ENCODE assay signal across 15 cellular contexts in the genomic region with DNA sequence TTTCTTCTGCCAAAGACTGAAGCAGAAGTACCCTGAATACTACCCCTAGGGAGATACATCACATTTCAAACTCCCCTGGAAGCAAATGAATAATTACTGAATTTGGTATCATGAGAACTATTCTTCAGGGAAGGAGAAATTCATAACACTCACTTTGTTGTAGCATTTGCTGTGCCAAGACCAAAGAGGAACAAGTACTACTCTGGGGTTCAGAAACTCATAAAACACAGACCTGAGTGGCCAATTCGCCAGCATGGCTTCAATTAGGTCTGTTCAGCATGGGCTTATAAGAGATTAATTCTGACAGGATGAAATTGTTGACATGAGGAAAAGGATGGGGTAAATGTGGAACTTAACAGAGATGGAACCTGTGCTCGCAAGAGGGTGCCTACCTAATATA. TPM values are rescaled to one million over a fixed set of nuclear protein-coding genes. Genes with fewer than 3 reads are reported as not detected.
A peak's percentile ranks its signal among the peaks of the same experiment; 100 is the strongest.
DNase-seq lines count a peak whose midpoint lies in the region; ATAC-seq and TF ChIP-seq lines count a peak whose summit lies in the region.
"Had no signal": no experiment of that assay in that cellular context is flagged by ENCODE, and none has a peak within 500 bp of the region (broad histone marks: within the 10 kb centered on the region; RNA-seq: fewer than 3 reads in every experiment).

No MANE protein-coding gene starts in this region.

- DNase-seq in CD8-positive, alpha-beta memory T cell = no peak
- no peak for DNase-seq in effector memory CD8-positive, alpha-beta T cell
- DNase-seq in stomach = no peak
- DNase-seq in NK-92 treated with Interleukin-12 subunit alpha and Interleukin-12 subunit beta, amount 100 ng/mL, for 24 hours (lab: John Stamatoyannopoulos, UW) = no peak
- DNase-seq: activated CD4-positive, CD25-positive, alpha-beta regulatory T cell treated with anti-CD3 and anti-CD28 coated beads, Interleukin-2, amount 50 U/mL, for 72 hours; Calu3; NCI-H524 treated with DMSO at 0.1 percent for 48 hours; Peyer's patch; T-helper 9 cell; tibial artery had no signal

- no peak overlapping the region for H3K9ac ChIP-seq in BLaER1 treated with 17β-estradiol and CSF1 and Interleukin-3, amounts not matched to agents 10 nM and 100 nM
- no peak overlapping the region for H3K9ac ChIP-seq in OCI-LY1 (ENCODE audit: low read length)

- H3K9me2 ChIP-seq in OCI-LY1 (ENCODE audit: low read depth, low read length) = no peaks in the 10 kb centered on the region

- peaks cover 89 to 98% (median 96%) of the 10 kb centered on the region in 3 donors for H3K4me1 Mint-ChIP-seq in CD8-positive, alpha-beta memory T cell
- peaks cover 79 to 88% of the 10 kb centered on the region in 2 donors for H3K4me1 Mint-ChIP-seq in effector memory CD8-positive, alpha-beta T cell (ENCODE audit: low read depth in 2 of 2)

- H3K4me1 ChIP-seq in BLaER1 treated with 17β-estradiol and CSF1 and Interleukin-3, amounts not matched to agents 10 nM and 100 nM = peaks cover 44 to 89% (median 75%) of the 10 kb centered on the region in 10 experiments
- peaks cover 92% of the 10 kb centered on the region for H3K4me1 ChIP-seq in CD8-positive, alpha-beta memory T cell (ENCODE audit: insufficient read depth, low read length)
- peaks cover 89% of the 10 kb centered on the region for H3K4me1 ChIP-seq in OCI-LY1 (ENCODE audit: insufficient read depth, low read length, severe bottlenecking)
- peaks cover 0 to 58% (median 27%) of the 10 kb centered on the region in 4 donors for H3K4me1 ChIP-seq in stomach

- WGBS in stomach, 5 donors = 84 to 94% (median 86%) methylated on average over 2 of the region's 2 CpGs

- H3K4me2 ChIP-seq in BLaER1 treated with 17β-estradiol and CSF1 and Interleukin-3, amounts not matched to agents 10 nM and 100 nM = peak overlapping the region in 8 of 11 experiments; percentile 7 to 47 (median 29); a peak in 10 of 22 replicates
- H3K4me2 ChIP-seq in OCI-LY1 (ENCODE audit: low read length) = peak overlapping the region; percentile 51; the same call in 1 of the 2 replicates

- POLR2A ChIA-PET in CD8-positive, alpha-beta memory T cell (lab: Charles Lee) = no interaction called here

- no peaks in the 10 kb centered on the region for H3K9me3 Mint-ChIP-seq in CD8-positive, alpha-beta memory T cell
- H3K9me3 Mint-ChIP-seq in effector memory CD8-positive, alpha-beta T cell = no peaks in the 10 kb centered on the region

- no peak overlapping the region for H2AFZ ChIP-seq in OCI-LY1 (ENCODE audit: low read length)

- no peak overlapping the region for H3K27ac ChIP-seq in BLaER1 treated with 17β-estradiol and CSF1 and Interleukin-3, amounts not matched to agents 10 nM and 100 nM
- no peak overlapping the region for H3K27ac ChIP-seq in CD8-positive, alpha-beta memory T cell (ENCODE audit: low read depth, low read length)
- H3K27ac ChIP-seq in OCI-LY1 (ENCODE audit: low read depth, low read length, poor library complexity, severe bottlenecking) (peak overlapping the region; percentile 13), stomach (no peak overlapping the region)
- H3K27ac ChIP-seq: right atrium auricular region, tibial artery had no signal

- ATAC-seq in effector memory CD8-positive, alpha-beta T cell (replicated peaks) = no peak
- no peak for ATAC-seq in GM21717 (IDR thresholded peaks at IDR 0.05; ENCODE audit: unreplicated experiment)
- ATAC-seq: left lobe of liver had no signal

- H3K27ac Mint-ChIP-seq in CD8-positive, alpha-beta memory T cell = peak overlapping the region in 7 of 8 donors; percentile 5 to 94 (median 58)
- peak overlapping the region; percentile 85 to 87 for H3K27ac Mint-ChIP-seq in effector memory CD8-positive, alpha-beta T cell

- peaks cover 43 to 100% (median 98%) of the 10 kb centered on the region in 11 experiments; a peak in 21 of 22 replicates for H4K20me1 ChIP-seq in BLaER1 treated with 17β-estradiol and CSF1 and Interleukin-3, amounts not matched to agents 10 nM and 100 nM
- no peaks in the 10 kb centered on the region; the same call in 1 of the 2 replicates for H4K20me1 ChIP-seq in OCI-LY1 (ENCODE audit: insufficient read depth, low read length)

- no peak for TF ChIP-seq EP300 in stomach (IDR thresholded peaks at IDR 0.05)

- no peaks in the 10 kb centered on the region for H3K27me3 ChIP-seq in BLaER1 treated with 17β-estradiol and CSF1 and Interleukin-3, amounts not matched to agents 10 nM and 100 nM
- H3K27me3 ChIP-seq in CD8-positive, alpha-beta memory T cell (ENCODE audit: insufficient read depth, low read length, poor library complexity, severe bottlenecking) = no peaks in the 10 kb centered on the region
- H3K27me3 ChIP-seq in OCI-LY1 (ENCODE audit: insufficient read depth, low read length) = no peaks in the 10 kb centered on the region
- peaks cover 0 to 3% (median 0%) of the 10 kb centered on the region in 3 donors for H3K27me3 ChIP-seq in stomach
- H3K27me3 ChIP-seq: Peyer's patch, right atrium auricular region, tibial artery had no signal

- no peak for TF ChIP-seq POLR2A in stomach (IDR thresholded peaks at IDR 0.05)

- H3K36me3 ChIP-seq in BLaER1 treated with 17β-estradiol and CSF1 and Interleukin-3, amounts not matched to agents 10 nM and 100 nM = peaks cover 0 to 46% (median 25%) of the 10 kb centered on the region in 11 experiments; a peak in 13 of 22 replicates
- H3K36me3 ChIP-seq in CD8-positive, alpha-beta memory T cell (ENCODE audit: insufficient read depth, low read length) = peaks cover 3% of the 10 kb centered on the region
- H3K36me3 ChIP-seq in OCI-LY1 (ENCODE audit: insufficient read depth, low read length) (peaks cover 43% of the 10 kb centered on the region; the same call in 1 of the 2 replicates), stomach (no peaks in the 10 kb centered on the region)
- H3K36me3 ChIP-seq: Peyer's patch had no signal

- CTCF ChIA-PET in CD8-positive, alpha-beta memory T cell (lab: Charles Lee) = interaction anchor here (3.0 kb wide), 1 partner anchor 12 kb away, joined by 10 read pairs; no protein-coding TSS in a partner anchor

- TF ChIP-seq CTCF in OCI-LY1 (IDR thresholded peaks at IDR 0.05; ENCODE audit: low read length) (no peak), stomach (IDR thresholded peaks at IDR 0.05) (no peak)

- peaks cover 98% of the 10 kb centered on the region for H3K79me2 ChIP-seq in OCI-LY1 (ENCODE audit: insufficient read depth, low read length)

- no peaks in the 10 kb centered on the region for H3K27me3 Mint-ChIP-seq in CD8-positive, alpha-beta memory T cell
- H3K27me3 Mint-ChIP-seq in effector memory CD8-positive, alpha-beta T cell = no peaks in the 10 kb centered on the region

- H3K9me3 ChIP-seq in BLaER1 treated with 17β-estradiol and CSF1 and Interleukin-3, amounts not matched to agents 10 nM and 100 nM (replicated peaks in 1 of 11) = no peaks in the 10 kb centered on the region
- H3K9me3 ChIP-seq in CD8-positive, alpha-beta memory T cell (ENCODE audit: low read length) = no peaks in the 10 kb centered on the region
- H3K9me3 ChIP-seq in OCI-LY1 (ENCODE audit: low read length) (no peaks in the 10 kb centered on the region), stomach (no peaks in the 10 kb centered on the region)
- H3K9me3 ChIP-seq: Peyer's patch, right atrium auricular region, tibial artery had no signal

- peak overlapping the region in 5 of 7 donors; percentile 5 to 39 (median 10) for H3K4me3 Mint-ChIP-seq in CD8-positive, alpha-beta memory T cell
- peak overlapping the region; percentile 46 to 72 for H3K4me3 Mint-ChIP-seq in effector memory CD8-positive, alpha-beta T cell

- H3K4me3 ChIP-seq in BLaER1 treated with 17β-estradiol and CSF1 and Interleukin-3, amounts not matched to agents 10 nM and 100 nM = no peak overlapping the region
- no peak overlapping the region for H3K4me3 ChIP-seq in CD8-positive, alpha-beta memory T cell (ENCODE audit: low read length)
- peak overlapping the region; percentile 14 for H3K4me3 ChIP-seq in OCI-LY1 (ENCODE audit: low read depth, low read length, poor library complexity, severe bottlenecking)
- H3K4me3 ChIP-seq in stomach = no peak overlapping the region
- H3K4me3 ChIP-seq: Peyer's patch, right atrium auricular region, tibial artery had no signal

- H3F3A ChIP-seq in OCI-LY1 (ENCODE audit: insufficient read depth, low read length) = no peaks in the 10 kb centered on the region

- intact Hi-C loops in stomach (cut with DNase I; ENCODE audit: low total_unique reads) = no loop called here

- peaks cover 0 to 34% (median 12%) of the 10 kb centered on the region in 3 donors for H3K36me3 Mint-ChIP-seq in CD8-positive, alpha-beta memory T cell
- H3K36me3 Mint-ChIP-seq in effector memory CD8-positive, alpha-beta T cell (ENCODE audit: insufficient read depth) = peaks cover 54% of the 10 kb centered on the region

RNA-seq across cellular contexts. Expression of gene ELOVL5, which starts 6.5 kb away (rescaled TPM):
- 100 to 1,000 TPM; 117 to 124 TPM for total RNA-seq in CD8-positive, alpha-beta memory T cell
- polyA plus RNA-seq in CD8-positive, alpha-beta memory T cell = 96.9 TPM
- 10 to 100 TPM in 4 of 5 donors, 1 to 10 TPM in 1; 2.6 to 57.8 (median 25.4) TPM for total RNA-seq in stomach
- polyA plus RNA-seq in stomach = 10 to 100 TPM in 1 of 3 donors, 1 to 10 TPM in 2; 7.2 to 13.5 (median 8.7) TPM
